8 cellular contexts compared by ENCODE assay signal in genomic region chr6:118580585-118581419, GRCh38. TPM values are rescaled to one million over a fixed set of nuclear protein-coding genes. Genes with fewer than 3 reads are reported as not detected.
DNase-seq lines count a peak whose midpoint lies in the region; ATAC-seq and TF ChIP-seq lines count a peak whose summit lies in the region.

No MANE protein-coding gene starts in this region.

- H3K27ac Mint-ChIP-seq in activated T-cell treated with anti-CD3 and anti-CD28 coated beads, Interleukin-2, amount 50 U/mL, for 24 hours: peak overlapping the region; percentile 63
- H3K27ac Mint-ChIP-seq in brain: peak overlapping the region; percentile 55 to 88 (median 67)

- H3K27me3 Mint-ChIP-seq in activated T-cell treated with anti-CD3 and anti-CD28 coated beads, Interleukin-2, amount 50 U/mL, for 24 hours: no peaks in the 10 kb centered on the region
- peaks cover 2% of the 10 kb centered on the region for H3K27me3 Mint-ChIP-seq in brain

- H3K36me3 Mint-ChIP-seq in activated T-cell treated with anti-CD3 and anti-CD28 coated beads, Interleukin-2, amount 50 U/mL, for 24 hours (ENCODE audit: low read depth): peaks cover 90% of the 10 kb centered on the region
- peaks cover 60% of the 10 kb centered on the region for H3K36me3 Mint-ChIP-seq in brain

- TF ChIP-seq CTCF in brain (conservative IDR thresholded peaks at IDR 0.05): peak; percentile 69 to 71

- no peak overlapping the region for H3K4me3 Mint-ChIP-seq in activated T-cell treated with anti-CD3 and anti-CD28 coated beads, Interleukin-2, amount 50 U/mL, for 24 hours
- H3K4me3 Mint-ChIP-seq in brain: peak overlapping the region in 2 of 5 experiments; percentile 58 to 62

- peaks cover 37% of the 10 kb centered on the region for H3K9me3 Mint-ChIP-seq in activated T-cell treated with anti-CD3 and anti-CD28 coated beads, Interleukin-2, amount 50 U/mL, for 24 hours
- peaks cover 31 to 54% (median 47%) of the 10 kb centered on the region in 5 experiments for H3K9me3 Mint-ChIP-seq in brain

- ATAC-seq in HG03378 (IDR thresholded peaks at IDR 0.05; ENCODE audit: unreplicated experiment) (peak; percentile 66), GM18861 (IDR thresholded peaks at IDR 0.05; ENCODE audit: unreplicated experiment) (no peak)

- no peak for DNase-seq in activated T-cell treated with anti-CD3 and anti-CD28 coated beads, Interleukin-2, amount 50 U/mL, for 24 hours
- DNase-seq in activated T-cell treated with anti-CD3 and anti-CD28 coated beads, Interleukin-2, amount 50 U/mL, for 48 hours: no peak
- DNase-seq in NOMO-1 (lab: John Stamatoyannopoulos, UW; ENCODE audit: unreplicated experiment in 2 of 2) (peak; percentile 51 to 65), iPS DF 19.7 (ENCODE audit: low read depth, low spot score) (peak; percentile 60), skeletal muscle cell (ENCODE audit: low read depth) (peak; percentile 59)

- H3K4me3 ChIP-seq in skeletal muscle cell (ENCODE audit: low read depth, low read length): no peak overlapping the region

- peaks cover 9% of the 10 kb centered on the region for H3K4me1 Mint-ChIP-seq in activated T-cell treated with anti-CD3 and anti-CD28 coated beads, Interleukin-2, amount 50 U/mL, for 24 hours (ENCODE audit: low read depth)
- peaks cover 15% of the 10 kb centered on the region for H3K4me1 Mint-ChIP-seq in brain

RNA-seq across cellular contexts. Expression of gene PLN, which starts 32.7 kb away (rescaled TPM):
- 27.6 TPM for polyA plus RNA-seq in brain (ENCODE audit: insufficient read depth, low read depth, low replicate concordance)

Comparison
In these comparisons a context has a peak if more than half of its experiments do, and no peak if none do; other contexts are left out.
1. DNase-seq: peak in NOMO-1 (2 of 2), iPS DF 19.7 (single experiment) and skeletal muscle cell (single experiment); none in activated T-cell treated with anti-CD3 and anti-CD28 coated beads, Interleukin-2, amount 50 U/mL, for 24 hours (single experiment) and activated T-cell treated with anti-CD3 and anti-CD28 coated beads, Interleukin-2, amount 50 U/mL, for 48 hours (0 of 2).